9 cellular contexts compared by ENCODE assay signal in genomic region chr3:101988591-101988990, GRCh38.
DNase-seq lines count a peak whose midpoint lies in the region; ATAC-seq and TF ChIP-seq lines count a peak whose summit lies in the region.
"Had no signal": no experiment of that assay in that cellular context is flagged by ENCODE, and none has a peak within 500 bp of the region (broad histone marks: within the 10 kb centered on the region; RNA-seq: fewer than 3 reads in every experiment).

No MANE protein-coding gene starts in this region.

- H3K27ac Mint-ChIP-seq in activated naive CD4-positive, alpha-beta T cell treated with anti-CD3 and anti-CD28 coated beads, Interleukin-2, amount 50 U/mL, for 72 hours, result no peak overlapping the region
- peak overlapping the region; percentile 75 for H3K27ac Mint-ChIP-seq in activated B cell treated with CpG ODN at 0.5 μM for 24 hours
- H3K27ac Mint-ChIP-seq in stimulated activated naive B cell treated with anti-CD40 and anti-IgM and Interleukin-4, amounts not matched to agents 10 μg/mL and 1 μg/mL and 100 μg/mL, for 72 hours, result peak overlapping the region; percentile 93
- H3K27ac Mint-ChIP-seq in CD8-positive, alpha-beta memory T cell, result no peak overlapping the region

- H3K27ac ChIP-seq in CD8-positive, alpha-beta memory T cell (ENCODE audit: low read depth, low read length), result no peak overlapping the region

- H3K27me3 ChIP-seq in CD8-positive, alpha-beta memory T cell (ENCODE audit: insufficient read depth, low read length, poor library complexity, severe bottlenecking), result no peaks in the 10 kb centered on the region
- H3K27me3 ChIP-seq: BE2C had no signal

- no peak overlapping the region for H3K4me3 ChIP-seq in CD8-positive, alpha-beta memory T cell (ENCODE audit: low read length)

- ATAC-seq in activated naive CD4-positive, alpha-beta T cell treated with anti-CD3 and anti-CD28 coated beads, Interleukin-2, amount 50 U/mL, for 72 hours, result peak; percentile 77 to 85
- ATAC-seq in HG02973 (IDR thresholded peaks at IDR 0.05; ENCODE audit: unreplicated experiment) (peak; percentile 27), activated B cell treated with CpG ODN at 0.5 μM for 24 hours (ENCODE audit: low read depth) (peak; percentile 36)
- ATAC-seq in stimulated activated naive B cell treated with anti-CD40 and anti-IgM and Interleukin-4, amounts not matched to agents 10 μg/mL and 1 μg/mL and 100 μg/mL, for 72 hours (replicated peaks), result peak; percentile 48 to 55

- no peaks in the 10 kb centered on the region for H3K9me3 ChIP-seq in CD8-positive, alpha-beta memory T cell (ENCODE audit: low read length)
- H3K9me3 ChIP-seq: BE2C had no signal

- CTCF ChIA-PET in activated B cell treated with CpG ODN at 0.5 μM for 24 hours (lab: Charles Lee), result no interaction called here
- CTCF ChIA-PET in CD8-positive, alpha-beta memory T cell (lab: Charles Lee), result no interaction called here

- peak in 1 of 2 donors; percentile 31 for DNase-seq in activated naive CD4-positive, alpha-beta T cell treated with anti-CD3 and anti-CD28 coated beads, Interleukin-2, amount 50 U/mL, for 72 hours (ENCODE audit: low spot score in 2 of 2)
- no peak for DNase-seq in activated naive CD4-positive, alpha-beta T cell (lab: John Stamatoyannopoulos, UW)
- DNase-seq in activated B cell treated with CpG ODN at 0.5 μM for 24 hours (no peak), NCI-H446 (lab: John Stamatoyannopoulos, UW) (no peak), NCI-H1417 treated with DMSO at 0.1 percent for 48 hours (lab: John Stamatoyannopoulos, UW) (no peak)
- DNase-seq in stimulated activated naive B cell treated with anti-CD40 and anti-IgM and Interleukin-4, amounts not matched to agents 10 μg/mL and 1 μg/mL and 100 μg/mL, for 72 hours, result peak; percentile 32
- DNase-seq in CD8-positive, alpha-beta memory T cell, result no peak
- DNase-seq: BE2C had no signal

- no peaks in the 10 kb centered on the region for H3K27me3 Mint-ChIP-seq in activated B cell treated with CpG ODN at 0.5 μM for 24 hours
- no peaks in the 10 kb centered on the region for H3K27me3 Mint-ChIP-seq in stimulated activated naive B cell treated with anti-CD40 and anti-IgM and Interleukin-4, amounts not matched to agents 10 μg/mL and 1 μg/mL and 100 μg/mL, for 72 hours
- H3K27me3 Mint-ChIP-seq in CD8-positive, alpha-beta memory T cell, result peaks cover 0 to 3% of the 10 kb centered on the region in 2 donors

- H3K9me3 Mint-ChIP-seq in activated naive CD4-positive, alpha-beta T cell treated with anti-CD3 and anti-CD28 coated beads, Interleukin-2, amount 50 U/mL, for 72 hours, result no peaks in the 10 kb centered on the region
- no peaks in the 10 kb centered on the region for H3K9me3 Mint-ChIP-seq in activated B cell treated with CpG ODN at 0.5 μM for 24 hours
- H3K9me3 Mint-ChIP-seq in stimulated activated naive B cell treated with anti-CD40 and anti-IgM and Interleukin-4, amounts not matched to agents 10 μg/mL and 1 μg/mL and 100 μg/mL, for 72 hours, result peaks cover 0 to 4% of the 10 kb centered on the region in 2 donors
- no peaks in the 10 kb centered on the region for H3K9me3 Mint-ChIP-seq in CD8-positive, alpha-beta memory T cell

- no peak overlapping the region for H3K4me3 Mint-ChIP-seq in activated B cell treated with CpG ODN at 0.5 μM for 24 hours
- H3K4me3 Mint-ChIP-seq in stimulated activated naive B cell treated with anti-CD40 and anti-IgM and Interleukin-4, amounts not matched to agents 10 μg/mL and 1 μg/mL and 100 μg/mL, for 72 hours, result peak overlapping the region; percentile 18 to 52
- H3K4me3 Mint-ChIP-seq in CD8-positive, alpha-beta memory T cell, result peak overlapping the region in 1 of 7 donors; percentile 57

- POLR2A ChIA-PET in activated B cell treated with CpG ODN at 0.5 μM for 24 hours (lab: Charles Lee), result interaction anchor here (0.8 to 2.2 kb wide), 4 partner anchors 52 to 161 kb away, joined by 3 to 9 read pairs (median 4); partner anchors contain the start of gene NFKBIZ
- POLR2A ChIA-PET in CD8-positive, alpha-beta memory T cell (lab: Charles Lee), result no interaction called here

- intact Hi-C loops in activated B cell treated with CpG ODN at 0.5 μM for 24 hours (cut with micrococcal nuclease), result loop anchor here (1.0 to 5.0 kb wide), 7 partner anchors 12 to 236 kb away; no protein-coding TSS in a partner anchor

- H3K36me3 Mint-ChIP-seq in activated naive CD4-positive, alpha-beta T cell treated with anti-CD3 and anti-CD28 coated beads, Interleukin-2, amount 50 U/mL, for 72 hours, result no peaks in the 10 kb centered on the region
- H3K36me3 Mint-ChIP-seq in activated B cell treated with CpG ODN at 0.5 μM for 24 hours (ENCODE audit: low read depth), result no peaks in the 10 kb centered on the region
- H3K36me3 Mint-ChIP-seq in stimulated activated naive B cell treated with anti-CD40 and anti-IgM and Interleukin-4, amounts not matched to agents 10 μg/mL and 1 μg/mL and 100 μg/mL, for 72 hours, result peaks cover 0 to 5% of the 10 kb centered on the region in 2 donors
- H3K36me3 Mint-ChIP-seq in CD8-positive, alpha-beta memory T cell, result no peaks in the 10 kb centered on the region

- no peak for TF ChIP-seq CTCF in activated B cell treated with CpG ODN at 0.5 μM for 24 hours (IDR thresholded peaks at IDR 0.05)

- H3K4me1 Mint-ChIP-seq in activated B cell treated with CpG ODN at 0.5 μM for 24 hours, result peaks cover 52% of the 10 kb centered on the region
- H3K4me1 Mint-ChIP-seq in stimulated activated naive B cell treated with anti-CD40 and anti-IgM and Interleukin-4, amounts not matched to agents 10 μg/mL and 1 μg/mL and 100 μg/mL, for 72 hours, result peaks cover 56 to 75% of the 10 kb centered on the region in 2 donors
- H3K4me1 Mint-ChIP-seq in CD8-positive, alpha-beta memory T cell, result peaks cover 9 to 24% (median 22%) of the 10 kb centered on the region in 3 donors

- H3K36me3 ChIP-seq in CD8-positive, alpha-beta memory T cell (ENCODE audit: insufficient read depth, low read length), result no peaks in the 10 kb centered on the region
- H3K36me3 ChIP-seq: BE2C had no signal

- peaks cover 8% of the 10 kb centered on the region for H3K4me1 ChIP-seq in CD8-positive, alpha-beta memory T cell (ENCODE audit: insufficient read depth, low read length)
- H3K4me1 ChIP-seq: BE2C had no signal

Comparison
In these comparisons a context has a peak if more than half of its experiments do, and no peak if none do; other contexts are left out.
1. ATAC-seq: peak in every context shown above with its lines; median percentile 81 in activated naive CD4-positive, alpha-beta T cell treated with anti-CD3 and anti-CD28 coated beads, Interleukin-2, amount 50 U/mL, for 72 hours; 52 in stimulated activated naive B cell treated with anti-CD40 and anti-IgM and Interleukin-4, amounts not matched to agents 10 μg/mL and 1 μg/mL and 100 μg/mL, for 72 hours; 36 in activated B cell treated with CpG ODN at 0.5 μM for 24 hours; 27 in HG02973.
2. H3K27ac Mint-ChIP-seq: peak in activated B cell treated with CpG ODN at 0.5 μM for 24 hours (single experiment) and stimulated activated naive B cell treated with anti-CD40 and anti-IgM and Interleukin-4, amounts not matched to agents 10 μg/mL and 1 μg/mL and 100 μg/mL, for 72 hours (single experiment); none in activated naive CD4-positive, alpha-beta T cell treated with anti-CD3 and anti-CD28 coated beads, Interleukin-2, amount 50 U/mL, for 72 hours (0 of 2) and CD8-positive, alpha-beta memory T cell (0 of 8).